In genomic region chr20:47677314-47678129, GRCh38 we compare ENCODE assay signal across 8 cellular contexts.
A peak's percentile ranks its signal among the peaks of the same experiment; 100 is the strongest.
DNase-seq lines count a peak whose midpoint lies in the region; ATAC-seq and TF ChIP-seq lines count a peak whose summit lies in the region.

No MANE protein-coding gene starts in this region.

- ATAC-seq in HG02571 (IDR thresholded peaks at IDR 0.05; ENCODE audit: unreplicated experiment): no peak

- no peaks in the 10 kb centered on the region for H3K27me3 ChIP-seq in left ventricle myocardium inferior (ENCODE audit: low read depth)

- peak; percentile 81 for TF ChIP-seq CTCF in left ventricle myocardium inferior (IDR thresholded peaks at IDR 0.05; ENCODE audit: borderline replicate concordance)

- peaks cover 28% of the 10 kb centered on the region for H3K4me1 ChIP-seq in left ventricle myocardium inferior

- H3K27ac ChIP-seq in left ventricle myocardium inferior (replicated peaks): no peak overlapping the region

- no peak overlapping the region for H3K4me3 ChIP-seq in left ventricle myocardium inferior

- intact Hi-C loops in left ventricle myocardium inferior (cut with micrococcal nuclease): loop anchor here (5.0 kb wide), 1 partner anchor 945 kb away; no protein-coding TSS in a partner anchor

- peaks cover 20% of the 10 kb centered on the region for H3K36me3 ChIP-seq in left ventricle myocardium inferior

- no peaks in the 10 kb centered on the region for H3K9me3 ChIP-seq in left ventricle myocardium inferior (replicated peaks)

- in situ Hi-C loops in Caki2 (cut with HindIII; ENCODE audit: low pct_unique_long_range_greater_than_20kb, low sequenced_read_pairs): loop anchor here (5.0 to 10.0 kb wide), 2 partner anchors 107 to 945 kb away; partner anchors contain the start of gene SULF2

- DNase-seq in Caki2 (ENCODE audit: low read depth) (peak; percentile 62), HuH-7 (ENCODE audit: low spot score) (peak; percentile 88), RPMI8226 (peak; percentile 73), left ventricle myocardium inferior (peak; percentile 38), dedifferentiated amniotic fluid mesenchymal stem cell (ENCODE audit: extremely low spot score) (no peak)
- DNase-seq in activated T-helper 9 cell treated with anti-CD3 and anti-CD28 coated beads, Interleukin-2, amount 50 U/mL, for 16 hours (ENCODE audit: low read depth): peak; percentile 44
- DNase-seq in stimulated activated CD4-positive, alpha-beta T cell treated with anti-CD3 and anti-CD28 coated beads, Interleukin-12 subunit alpha, Interleukin-12 subunit beta, amount 100 ng/mL, for 4 hours: peak; percentile 62
